ENCODE assay signal across 8 cellular contexts in genomic region chr12:50925920-50926319, GRCh38. TPM values are rescaled to one million over a fixed set of nuclear protein-coding genes. Genes with fewer than 3 reads are reported as not detected.
DNase-seq lines count a peak whose midpoint lies in the region; ATAC-seq and TF ChIP-seq lines count a peak whose summit lies in the region.
"Had no signal": no experiment of that assay in that cellular context is flagged by ENCODE, and none has a peak within 500 bp of the region (broad histone marks: within the 10 kb centered on the region; RNA-seq: fewer than 3 reads in every experiment).

No MANE protein-coding gene starts in this region.

- intact Hi-C loops in breast epithelium (cut with DNase I; ENCODE audit: low total_unique reads) = no loop called here

- H3K4me3 ChIP-seq in breast epithelium = peak overlapping the region; percentile 82 to 88 (median 87)
- H3K4me3 ChIP-seq in thymus (ENCODE audit: low read length) = peak overlapping the region; percentile 42

- no peak for TF ChIP-seq CTCF in breast epithelium (IDR thresholded peaks at IDR 0.05)

- H3K4me1 ChIP-seq in breast epithelium (peaks cover 0 to 8% of the 10 kb centered on the region in 2 donors), thymus (ENCODE audit: control insufficient read depth, insufficient read depth, low read length) (peaks cover 28% of the 10 kb centered on the region)

- no peak for TF ChIP-seq POLR2A in breast epithelium (IDR thresholded peaks at IDR 0.05)

- no peaks in the 10 kb centered on the region for H3K27me3 ChIP-seq in breast epithelium
- H3K27me3 ChIP-seq in thymus (ENCODE audit: control insufficient read depth, insufficient read depth) = no peaks in the 10 kb centered on the region

- H3K36me3 ChIP-seq in KOPT-K1 (ENCODE audit: insufficient read depth, low read length) = no peaks in the 10 kb centered on the region
- no peaks in the 10 kb centered on the region for H3K36me3 ChIP-seq in breast epithelium
- H3K36me3 ChIP-seq in thymus (ENCODE audit: control insufficient read depth, insufficient read depth) = peaks cover 3% of the 10 kb centered on the region

- H3K9me3 ChIP-seq in KOPT-K1 (ENCODE audit: insufficient read depth, low read length, poor library complexity, severe bottlenecking) (no peaks in the 10 kb centered on the region), breast epithelium (no peaks in the 10 kb centered on the region), thymus (ENCODE audit: control insufficient read depth) (no peaks in the 10 kb centered on the region)

- no peak for DNase-seq in breast epithelium (ENCODE audit: low spot score in 2 of 2)
- DNase-seq in memory B cell (ENCODE audit: low spot score in 2 of 2) = no peak
- DNase-seq in NCI-H2107 treated with DMSO at 0.1 percent for 48 hours (lab: John Stamatoyannopoulos, UW; ENCODE audit: unreplicated experiment) = no peak
- DNase-seq in H4 (ENCODE audit: low spot score) = no peak
- DNase-seq: activated CD4-positive, alpha-beta T cell treated with anti-CD3 and anti-CD28 coated beads for 48 hours had no signal

- no peaks in the 10 kb centered on the region for H3K9me3 Mint-ChIP-seq in memory B cell

- peak overlapping the region; percentile 91 for H3K27ac Mint-ChIP-seq in memory B cell

- H3K27me3 Mint-ChIP-seq in memory B cell = no peaks in the 10 kb centered on the region

- peak overlapping the region; percentile 100 for H3K4me3 Mint-ChIP-seq in memory B cell

- ATAC-seq in memory B cell (ENCODE audit: low read depth) (no peak), HG02938 (IDR thresholded peaks at IDR 0.05; ENCODE audit: unreplicated experiment) (no peak)

- 47% methylated on average over 1 of the region's 1 CpG for WGBS in thymus

- H3K36me3 Mint-ChIP-seq in memory B cell = peaks cover 21% of the 10 kb centered on the region

- H3K27ac ChIP-seq in KOPT-K1 (ENCODE audit: low read depth, low read length, poor library complexity, severe bottlenecking) (peak overlapping the region; percentile 66), breast epithelium (peak overlapping the region; percentile 64 to 71), thymus (ENCODE audit: low read depth) (peak overlapping the region; percentile 54)

- peaks cover 32% of the 10 kb centered on the region for H3K4me1 Mint-ChIP-seq in memory B cell

RNA-seq across cellular contexts. Expression of gene HIGD1C, which starts 26.4 kb away (rescaled TPM):
- total RNA-seq in breast epithelium = not detected
- not detected for polyA plus RNA-seq in thymus
- total RNA-seq in H4 (2014; rRNA removed; shearing (Covaris generic)) = not detected in 2 replicates
